ENCODE assay signal across 27 cellular contexts in the genomic region with DNA sequence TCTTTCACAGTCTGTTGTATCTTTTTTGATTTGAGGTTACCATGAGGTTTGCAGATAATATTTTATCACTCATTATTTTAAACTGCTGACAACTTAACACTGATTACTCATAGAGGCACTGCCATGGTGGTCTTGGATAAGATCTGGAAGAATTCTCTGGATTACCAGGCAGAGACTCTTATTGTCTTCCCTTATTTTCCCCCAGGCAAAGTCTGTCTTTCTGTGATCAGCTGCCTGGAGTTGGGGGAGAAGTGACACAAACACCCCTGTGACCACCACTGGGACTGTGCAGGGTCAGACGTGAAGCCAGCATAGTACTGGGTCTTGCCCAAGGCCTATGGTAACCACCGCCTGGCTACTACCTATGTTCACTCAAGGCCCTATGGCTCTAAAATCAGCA.
"Had no signal": no experiment of that assay in that cellular context is flagged by ENCODE, and none has a peak within 500 bp of the region (broad histone marks: within the 10 kb centered on the region; RNA-seq: fewer than 3 reads in every experiment).

No MANE protein-coding gene starts in this region.

- H3K27ac Mint-ChIP-seq: activated B cell treated with CpG ODN at 0.5 μM for 24 hours; activated CD4-positive, alpha-beta memory T cell treated with anti-CD3 and anti-CD28 coated beads for 36 hours; activated CD4-positive, alpha-beta T cell treated with anti-CD3 and anti-CD28 coated beads, Interleukin-2, amount 10 ng/mL, durations not matched to agents 7 days and 5 days; activated naive CD8-positive, alpha-beta T cell treated with anti-CD3 and anti-CD28 coated beads, Interleukin-2, amount 10 ng/mL, durations not matched to agents 7 days and 5 days; activated T-cell treated with anti-CD3 and anti-CD28 coated beads, Interleukin-2, amount 50 U/mL, for 72 hours; activated T-helper 2 cell treated with anti-CD3 and anti-CD28 coated beads, Interferon-gamma antibody, Interleukin-2, Interleukin-4, amounts not matched to agents 10 μg/mL and 5 μg/mL and 100 μg/mL, durations not matched to agents 14 hours and 24 hours and 36 hours had no signal

- H3K4me1 ChIP-seq: breast epithelium had no signal

- H3K27me3 ChIP-seq: breast epithelium had no signal

- DNase-seq: activated B cell treated with CpG ODN at 0.5 μM for 24 hours; activated CD4-positive, alpha-beta memory T cell treated with anti-CD3 and anti-CD28 coated beads for 36 hours; activated CD4-positive, alpha-beta T cell treated with anti-CD3 and anti-CD28 coated beads for 1 hour; activated CD4-positive, alpha-beta T cell treated with anti-CD3 and anti-CD28 coated beads, Interleukin-2, amount 10 ng/mL, durations not matched to agents 7 days and 5 days; activated CD8-positive, alpha-beta memory T cell treated with anti-CD3 and anti-CD28 coated beads, Interleukin-2, amount 50 U/mL, for 4 hours; activated gamma-delta T cell treated with Interleukin-2 at 50 U/mL for 16 hours; activated naive CD4-positive, alpha-beta T cell treated with anti-CD3 and anti-CD28 coated beads, Interleukin-2, amount 50 U/mL, for 16 hours; activated naive CD8-positive, alpha-beta T cell treated with anti-CD3 and anti-CD28 coated beads, Interleukin-2, amount 10 ng/mL, durations not matched to agents 7 days and 5 days; activated T-cell treated with anti-CD3 and anti-CD28 coated beads, Interleukin-2, amount 50 U/mL, for 72 hours; aorta; caudate nucleus; KG1; NCI-H1092; NCI-H1417; NCI-H1930; NCI-H2171 treated with DMSO at 0.1 percent for 48 hours; NCI-H226; NCI-H510A; NCI-H69; NK-92 treated with Interleukin-12 subunit alpha and Interleukin-12 subunit beta, amount 100 ng/mL, for 24 hours; SHP77; T1000 had no signal

- ATAC-seq: activated T-cell treated with anti-CD3 and anti-CD28 coated beads, Interleukin-2, amount 50 U/mL, for 72 hours had no signal

- H3K4me3 Mint-ChIP-seq: activated B cell treated with CpG ODN at 0.5 μM for 24 hours; activated CD4-positive, alpha-beta memory T cell treated with anti-CD3 and anti-CD28 coated beads for 36 hours; activated CD4-positive, alpha-beta T cell treated with anti-CD3 and anti-CD28 coated beads, Interleukin-2, amount 10 ng/mL, durations not matched to agents 7 days and 5 days; activated naive CD8-positive, alpha-beta T cell treated with anti-CD3 and anti-CD28 coated beads, Interleukin-2, amount 10 ng/mL, durations not matched to agents 7 days and 5 days; activated T-cell treated with anti-CD3 and anti-CD28 coated beads, Interleukin-2, amount 50 U/mL, for 72 hours; IgD-negative memory B cell had no signal

- H3K27ac ChIP-seq: breast epithelium had no signal

- FAIRE-seq: RCC 7860, TTC549 had no signal

- H3K27me3 Mint-ChIP-seq: activated B cell treated with CpG ODN at 0.5 μM for 24 hours; activated CD4-positive, alpha-beta T cell treated with anti-CD3 and anti-CD28 coated beads, Interleukin-2, amount 10 ng/mL, durations not matched to agents 7 days and 5 days; activated naive CD8-positive, alpha-beta T cell treated with anti-CD3 and anti-CD28 coated beads, Interleukin-2, amount 10 ng/mL, durations not matched to agents 7 days and 5 days; IgD-negative memory B cell had no signal

- H3K9me3 Mint-ChIP-seq: activated B cell treated with CpG ODN at 0.5 μM for 24 hours had no signal

- H3K36me3 ChIP-seq: breast epithelium had no signal

- H3K4me3 ChIP-seq: breast epithelium had no signal
